16 cellular contexts compared by ENCODE assay signal in the genomic region with DNA sequence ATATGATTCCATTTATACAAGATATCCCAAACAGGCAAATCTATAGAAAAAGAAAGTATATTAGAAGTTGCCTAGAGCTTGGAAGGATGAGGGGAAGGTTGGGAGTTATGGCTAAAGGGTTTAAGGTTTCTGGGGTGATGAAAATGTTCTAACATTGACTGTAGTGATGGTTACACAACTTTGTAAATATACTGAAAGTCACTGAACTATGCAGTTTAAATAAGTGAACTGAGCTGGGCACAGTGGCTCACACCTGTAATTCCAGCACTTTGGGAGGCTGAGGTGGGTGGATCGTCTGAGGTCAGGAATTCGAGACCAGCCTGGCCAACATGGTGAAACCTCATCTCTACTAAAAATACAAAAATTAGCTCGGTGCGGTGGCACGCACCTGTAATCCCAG.
DNase-seq lines count a peak whose midpoint lies in the region; ATAC-seq and TF ChIP-seq lines count a peak whose summit lies in the region.
"Had no signal": no experiment of that assay in that cellular context is flagged by ENCODE, and none has a peak within 500 bp of the region (broad histone marks: within the 10 kb centered on the region; RNA-seq: fewer than 3 reads in every experiment).

No MANE protein-coding gene starts in this region.

- peaks cover 56% of the 10 kb centered on the region for H3K36me3 Mint-ChIP-seq in CD4-positive, alpha-beta T cell (ENCODE audit: low read depth)
- H3K36me3 Mint-ChIP-seq in WTC11 (peaks cover 27% of the 10 kb centered on the region), glutamatergic neuron (ENCODE audit: unreplicated experiment) (no peaks in the 10 kb centered on the region)

- H3K4me3 ChIP-seq in liver (ENCODE audit: low read depth in 1 of 3, low read length in 3 of 3): no peak overlapping the region
- H3K4me3 ChIP-seq: GM23248 had no signal

- H3K9me3 ChIP-seq in CD4-positive, alpha-beta T cell (ENCODE audit: control insufficient read depth, low read length): no peaks in the 10 kb centered on the region
- H3K9me3 ChIP-seq in liver (ENCODE audit: control insufficient read depth in 4 of 4, low read length in 3 of 4): no peaks in the 10 kb centered on the region

- H3K4me3 Mint-ChIP-seq in CD4-positive, alpha-beta T cell: no peak overlapping the region
- no peak overlapping the region for H3K4me3 Mint-ChIP-seq in WTC11
- no peak overlapping the region for H3K4me3 Mint-ChIP-seq in glutamatergic neuron (ENCODE audit: unreplicated experiment)
- H3K4me3 Mint-ChIP-seq: CD8-positive, alpha-beta T cell had no signal

- no peak for DNase-seq in CD4-positive, alpha-beta T cell
- DNase-seq in WTC11 (ENCODE audit: low spot score): no peak
- DNase-seq in glutamatergic neuron: no peak
- no peak for DNase-seq in activated CD4-positive, alpha-beta T cell treated with anti-CD3 and anti-CD28 coated beads for 48 hours
- no peak for DNase-seq in UCSD-AML1 (lab: John Stamatoyannopoulos, UW; ENCODE audit: unreplicated experiment)
- DNase-seq: C1 segment of cervical spinal cord; Caco-2; CD8-positive, alpha-beta T cell; DMS153; DND-41; GM23248; H7; HCEC 1CT had no signal

- no peaks in the 10 kb centered on the region for H3K27me3 ChIP-seq in CD4-positive, alpha-beta T cell (ENCODE audit: control insufficient read depth, insufficient read depth, low read length)
- no peaks in the 10 kb centered on the region for H3K27me3 ChIP-seq in liver (ENCODE audit: control insufficient read depth in 4 of 4, insufficient read depth in 4 of 4, low read length in 3 of 4)

- no peak overlapping the region for H3K9ac ChIP-seq in liver (ENCODE audit: low read depth in 1 of 2, low read length in 2 of 2)
- H3K9ac ChIP-seq: GM23248 had no signal

- H3K4me1 Mint-ChIP-seq in CD4-positive, alpha-beta T cell (ENCODE audit: low read depth): no peaks in the 10 kb centered on the region
- H3K4me1 Mint-ChIP-seq in WTC11 (no peaks in the 10 kb centered on the region), glutamatergic neuron (ENCODE audit: low read depth, unreplicated experiment) (no peaks in the 10 kb centered on the region)

- peak overlapping the region; percentile 4 for H3K27ac Mint-ChIP-seq in CD4-positive, alpha-beta T cell
- peak overlapping the region; percentile 45; the same call in 1 of the 2 replicates for H3K27ac Mint-ChIP-seq in WTC11
- peak overlapping the region; percentile 59 for H3K27ac Mint-ChIP-seq in glutamatergic neuron (ENCODE audit: unreplicated experiment)

- CTCF ChIA-PET in CD4-positive, alpha-beta T cell (lab: Charles Lee): interaction anchor here (1.3 kb wide), 1 partner anchor 11 kb away, joined by 5 read pairs; no protein-coding TSS in a partner anchor
- CTCF ChIA-PET in WTC11 (lab: Charles Lee): interaction anchor here (2.2 kb wide), 1 partner anchor 11 kb away, joined by 14 read pairs; no protein-coding TSS in a partner anchor

- POLR2A ChIA-PET in CD4-positive, alpha-beta T cell (lab: Charles Lee): no interaction called here
- POLR2A ChIA-PET in WTC11 (lab: Charles Lee): interaction anchor here (1.3 kb wide), 1 partner anchor 91 kb away, joined by 4 read pairs; the partner anchor contains the start of gene ATAD2B

- TF ChIP-seq CTCF in CD4-positive, alpha-beta T cell (IDR thresholded peaks at IDR 0.05): no peak
- TF ChIP-seq CTCF in WTC11 (IDR thresholded peaks at IDR 0.05) (no peak), glutamatergic neuron (IDR thresholded peaks at IDR 0.05; ENCODE audit: partially characterized antibody, unreplicated experiment) (no peak), liver (IDR thresholded peaks at IDR 0.05; ENCODE audit: low read depth, low read length, missing input control) (no peak)

- no peaks in the 10 kb centered on the region for H3K27me3 Mint-ChIP-seq in CD4-positive, alpha-beta T cell
- no peaks in the 10 kb centered on the region for H3K27me3 Mint-ChIP-seq in WTC11 (ENCODE audit: low read depth)
- peaks cover 3% of the 10 kb centered on the region for H3K27me3 Mint-ChIP-seq in glutamatergic neuron (ENCODE audit: unreplicated experiment)

- H3K36me3 ChIP-seq in liver (ENCODE audit: control insufficient read depth in 4 of 4, insufficient read depth in 3 of 4, low read depth in 1 of 4, low read length in 3 of 4): peaks cover 0 to 4% (median under 1%) of the 10 kb centered on the region in 4 donors

- no peak for TF ChIP-seq RAD21 in liver (IDR thresholded peaks at IDR 0.05)

- ATAC-seq in CD4-positive, alpha-beta T cell (ENCODE audit: poor library complexity): no peak
- ATAC-seq in WTC11 (no peak), HG02884 (IDR thresholded peaks at IDR 0.05; ENCODE audit: unreplicated experiment) (no peak), GM19452 (IDR thresholded peaks at IDR 0.05; ENCODE audit: unreplicated experiment) (no peak)
- ATAC-seq: CD8-positive, alpha-beta T cell had no signal

- peaks cover 0 to 11% (median 8%) of the 10 kb centered on the region in 4 donors for H3K4me1 ChIP-seq in liver (ENCODE audit: control insufficient read depth in 4 of 4, insufficient read depth in 4 of 4, low read length in 3 of 4)
- H3K4me1 ChIP-seq: Caco-2 had no signal

- intact Hi-C loops in CD4-positive, alpha-beta T cell (cut with DNase I, micrococcal nuclease): no loop called here

- WGBS in liver: 56% methylated on average over 5 of the region's 5 CpGs

- no peaks in the 10 kb centered on the region for H3K9me3 Mint-ChIP-seq in CD4-positive, alpha-beta T cell
- H3K9me3 Mint-ChIP-seq in WTC11 (peaks cover 20% of the 10 kb centered on the region), glutamatergic neuron (ENCODE audit: unreplicated experiment) (peaks cover 2% of the 10 kb centered on the region)

- H3K27ac ChIP-seq in CD4-positive, alpha-beta T cell (ENCODE audit: low read depth, low read length): no peak overlapping the region
- H3K27ac ChIP-seq in liver (ENCODE audit: low read depth in 1 of 2, low read length in 2 of 2): no peak overlapping the region
- H3K27ac ChIP-seq: GM23248 had no signal

TF ChIP-seq in WTC11, 78 proteins besides CTCF, POLR2A, EP300 and RAD21 (continues in another document):
- TF ChIP-seq ERG (CRISPR knock-in tag; IDR thresholded peaks at IDR 0.05): no peak
- no peak for TF ChIP-seq ZNF396 (CRISPR knock-in tag; IDR thresholded peaks at IDR 0.05; ENCODE audit: borderline replicate concordance)

TF ChIP-seq in liver, 16 proteins besides CTCF, POLR2A, EP300 and RAD21 (continues in another document):
- TF ChIP-seq NR2F2 (IDR thresholded peaks at IDR 0.05) (no peak), REST (IDR thresholded peaks at IDR 0.05) (no peak), GABPA (IDR thresholded peaks at IDR 0.05 in 1 of 2, conservative IDR thresholded peaks at IDR 0.05 in 1 of 2) (no peak), FOXA1 (IDR thresholded peaks at IDR 0.05) (no peak), YY1 (IDR thresholded peaks at IDR 0.05) (peak; percentile 27), HNF4G (IDR thresholded peaks at IDR 0.05) (no peak), RXRA (IDR thresholded peaks at IDR 0.05) (peak; percentile 71 to 75), MAX (IDR thresholded peaks at IDR 0.05) (no peak), HNF4A (conservative IDR thresholded peaks at IDR 0.05) (peak; percentile 31), FOXA2 (IDR thresholded peaks at IDR 0.05) (peak; percentile 20), JUND (IDR thresholded peaks at IDR 0.05) (no peak), SP1 (IDR thresholded peaks at IDR 0.05) (peak; percentile 37)
- TF ChIP-seq, protein P1, sequence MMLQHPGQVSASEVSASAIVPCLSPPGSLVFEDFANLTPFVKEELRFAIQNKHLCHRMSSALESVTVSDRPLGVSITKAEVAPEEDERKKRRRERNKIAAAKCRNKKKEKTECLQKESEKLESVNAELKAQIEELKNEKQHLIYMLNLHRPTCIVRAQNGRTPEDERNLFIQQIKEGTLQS (IDR thresholded peaks at IDR 0.05): no peak
- TF ChIP-seq, protein P2, sequence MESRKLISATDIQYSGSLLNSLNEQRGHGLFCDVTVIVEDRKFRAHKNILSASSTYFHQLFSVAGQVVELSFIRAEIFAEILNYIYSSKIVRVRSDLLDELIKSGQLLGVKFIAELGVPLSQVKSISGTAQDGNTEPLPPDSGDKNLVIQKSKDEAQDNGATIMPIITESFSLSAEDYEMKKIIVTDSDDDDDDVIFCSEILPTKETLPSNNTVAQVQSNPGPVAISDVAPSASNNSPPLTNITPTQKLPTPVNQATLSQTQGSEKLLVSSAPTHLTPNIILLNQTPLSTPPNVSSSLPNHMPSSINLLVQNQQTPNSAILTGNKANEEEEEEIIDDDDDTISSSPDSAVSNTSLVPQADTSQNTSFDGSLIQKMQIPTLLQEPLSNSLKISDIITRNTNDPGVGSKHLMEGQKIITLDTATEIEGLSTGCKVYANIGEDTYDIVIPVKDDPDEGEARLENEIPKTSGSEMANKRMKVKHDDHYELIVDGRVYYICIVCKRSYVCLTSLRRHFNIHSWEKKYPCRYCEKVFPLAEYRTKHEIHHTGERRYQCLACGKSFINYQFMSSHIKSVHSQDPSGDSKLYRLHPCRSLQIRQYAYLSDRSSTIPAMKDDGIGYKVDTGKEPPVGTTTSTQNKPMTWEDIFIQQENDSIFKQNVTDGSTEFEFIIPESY (IDR thresholded peaks at IDR 0.05): no peak

Comparison
In these comparisons a context has a peak if more than half of its experiments do, and no peak if none do; other contexts are left out.
1. H3K27ac Mint-ChIP-seq: peak in every context shown above with its lines; median percentile 59 in glutamatergic neuron; 45 in WTC11; 4 in CD4-positive, alpha-beta T cell.